ENCODE assay signal across 2 cellular contexts in genomic region chr11:106101370-106101769, GRCh38.
TF ChIP-seq lines count a peak whose summit lies in the region.

No MANE protein-coding gene starts in this region.

TF ChIP-seq in GM23338, 12 proteins besides CTCF, POLR2A, EP300 and RAD21:
- no peak for TF ChIP-seq REST (IDR thresholded peaks at IDR 0.05; ENCODE audit: unreplicated experiment)
- no peak for TF ChIP-seq EZH2phosphoT487 (IDR thresholded peaks at IDR 0.05; ENCODE audit: unreplicated experiment)
- TF ChIP-seq STAT1 (IDR thresholded peaks at IDR 0.05; ENCODE audit: unreplicated experiment) = no peak
- no peak for TF ChIP-seq ZNF331 (CRISPR knock-in tag; IDR thresholded peaks at IDR 0.05; ENCODE audit: low read depth)
- no peak for TF ChIP-seq ETS1 (IDR thresholded peaks at IDR 0.05)
- no peak for TF ChIP-seq EZH2 (IDR thresholded peaks at IDR 0.05; ENCODE audit: low read depth, unreplicated experiment)
- TF ChIP-seq POLR2AphosphoS5 (IDR thresholded peaks at IDR 0.05; ENCODE audit: low read depth) = no peak
- no peak for TF ChIP-seq NANOG (IDR thresholded peaks at IDR 0.05; ENCODE audit: borderline replicate concordance)
- no peak for TF ChIP-seq JUNB (IDR thresholded peaks at IDR 0.05; ENCODE audit: unreplicated experiment)
- no peak for TF ChIP-seq ZNF114 (CRISPR knock-in tag; IDR thresholded peaks at IDR 0.05)
TF ChIP-seq in GM23338: peak in this region for 0.

TF ChIP-seq in H1, 55 proteins besides CTCF, POLR2A, EP300 and RAD21:
- no peak for TF ChIP-seq SP2 (IDR thresholded peaks at IDR 0.05; ENCODE audit: low read length)
- no peak for TF ChIP-seq TEAD4 (IDR thresholded peaks at IDR 0.05; ENCODE audit: low read depth, low read length)
- no peak for TF ChIP-seq USF2 (IDR thresholded peaks at IDR 0.05; ENCODE audit: low read length)
- TF ChIP-seq ASH2L (IDR thresholded peaks at IDR 0.05; ENCODE audit: low read length) = no peak
- no peak for TF ChIP-seq NRF1 (IDR thresholded peaks at IDR 0.05; ENCODE audit: low read depth, low read length)
- no peak for TF ChIP-seq EGR1 (IDR thresholded peaks at IDR 0.05; ENCODE audit: borderline replicate concordance, low read depth, low read length)
- TF ChIP-seq SP4 (IDR thresholded peaks at IDR 0.05; ENCODE audit: low read length) = no peak
- no peak for TF ChIP-seq BRCA1 (IDR thresholded peaks at IDR 0.05; ENCODE audit: low read depth, low read length)
- TF ChIP-seq RXRA (IDR thresholded peaks at IDR 0.05; ENCODE audit: insufficient read depth, low read depth, low read length) = no peak
- TF ChIP-seq GABPA (IDR thresholded peaks at IDR 0.05; ENCODE audit: borderline replicate concordance, insufficient read depth, low read length) = no peak
- TF ChIP-seq FOSL1 (IDR thresholded peaks at IDR 0.05; ENCODE audit: insufficient read depth, low read depth, low read length) = no peak
